Comparison of ENCODE assay signal across 16 cellular contexts in genomic region chr1:33971913-33972312, GRCh38.
"Had no signal": no experiment of that assay in that cellular context is flagged by ENCODE, and none has a peak within 500 bp of the region (broad histone marks: within the 10 kb centered on the region; RNA-seq: fewer than 3 reads in every experiment).

No MANE protein-coding gene starts in this region.

- H3K27ac Mint-ChIP-seq: naive thymus-derived CD8-positive, alpha-beta T cell; stimulated activated naive B cell treated with anti-CD40 and anti-IgM and Interleukin-4, amounts not matched to agents 10 μg/mL and 1 μg/mL and 100 μg/mL, for 72 hours; stimulated activated naive CD8-positive, alpha-beta T cell treated with anti-CD3 and anti-CD28 coated beads, Interleukin-15, amount 100 ng/mL, for 72 hours had no signal

- H3K36me3 Mint-ChIP-seq: naive thymus-derived CD8-positive, alpha-beta T cell; stimulated activated naive B cell treated with anti-CD40 and anti-IgM and Interleukin-4, amounts not matched to agents 10 μg/mL and 1 μg/mL and 100 μg/mL, for 72 hours had no signal

- H3K4me3 ChIP-seq: esophagus muscularis mucosa, gastrocnemius medialis, heart right ventricle, mucosa of descending colon had no signal

- H3K36me3 ChIP-seq: esophagus muscularis mucosa, gastrocnemius medialis, heart right ventricle, neutrophil had no signal

- H3K4me1 ChIP-seq: gastrocnemius medialis had no signal

- DNase-seq: cortex of kidney; effector memory CD4-positive, alpha-beta T cell; gastrocnemius medialis; heart right ventricle; kidney glomerular epithelial cell; mucosa of descending colon; naive thymus-derived CD8-positive, alpha-beta T cell; stimulated activated CD4-positive, alpha-beta T cell treated with anti-CD3 and anti-CD28 coated beads, Interleukin-2, amount 100 ng/mL, for 24 hours; stimulated activated CD4-positive, alpha-beta T cell treated with anti-CD3 and anti-CD28 coated beads, Interleukin-4, amount 100 ng/mL, for 4 hours; stimulated activated naive B cell treated with anti-CD40 and anti-IgM and Interleukin-4, amounts not matched to agents 10 μg/mL and 1 μg/mL and 100 μg/mL, for 72 hours; stimulated activated naive CD8-positive, alpha-beta T cell treated with anti-CD3 and anti-CD28 coated beads, Interleukin-15, amount 100 ng/mL, for 72 hours; trophoblast cell had no signal

- H3K4me3 Mint-ChIP-seq: naive thymus-derived CD8-positive, alpha-beta T cell; stimulated activated naive B cell treated with anti-CD40 and anti-IgM and Interleukin-4, amounts not matched to agents 10 μg/mL and 1 μg/mL and 100 μg/mL, for 72 hours; stimulated activated naive CD8-positive, alpha-beta T cell treated with anti-CD3 and anti-CD28 coated beads, Interleukin-15, amount 100 ng/mL, for 72 hours had no signal

- H3K9me3 Mint-ChIP-seq: naive thymus-derived CD8-positive, alpha-beta T cell; stimulated activated naive B cell treated with anti-CD40 and anti-IgM and Interleukin-4, amounts not matched to agents 10 μg/mL and 1 μg/mL and 100 μg/mL, for 72 hours; stimulated activated naive CD8-positive, alpha-beta T cell treated with anti-CD3 and anti-CD28 coated beads, Interleukin-15, amount 100 ng/mL, for 72 hours had no signal

- H3K27me3 ChIP-seq: gastrocnemius medialis, neutrophil had no signal

- FAIRE-seq: islet of Langerhans had no signal

- H3K4me1 Mint-ChIP-seq: stimulated activated naive B cell treated with anti-CD40 and anti-IgM and Interleukin-4, amounts not matched to agents 10 μg/mL and 1 μg/mL and 100 μg/mL, for 72 hours; stimulated activated naive CD8-positive, alpha-beta T cell treated with anti-CD3 and anti-CD28 coated beads, Interleukin-15, amount 100 ng/mL, for 72 hours had no signal

- ATAC-seq: gastrocnemius medialis; naive thymus-derived CD8-positive, alpha-beta T cell; stimulated activated naive B cell treated with anti-CD40 and anti-IgM and Interleukin-4, amounts not matched to agents 10 μg/mL and 1 μg/mL and 100 μg/mL, for 72 hours; stimulated activated naive CD8-positive, alpha-beta T cell treated with anti-CD3 and anti-CD28 coated beads, Interleukin-15, amount 100 ng/mL, for 72 hours had no signal

- H3K27ac ChIP-seq: epithelial cell of prostate, esophagus muscularis mucosa, gastrocnemius medialis, neutrophil had no signal

- H3K9me3 ChIP-seq: esophagus muscularis mucosa, gastrocnemius medialis, heart right ventricle, mucosa of descending colon, neutrophil had no signal
